ENCODE assay signal across 11 cellular contexts in genomic region chr17:45221997-45222272, GRCh38. TPM values are rescaled to one million over a fixed set of nuclear protein-coding genes. Genes with fewer than 3 reads are reported as not detected.
A peak's percentile ranks its signal among the peaks of the same experiment; 100 is the strongest.
DNase-seq lines count a peak whose midpoint lies in the region; ATAC-seq and TF ChIP-seq lines count a peak whose summit lies in the region.
"Had no signal": no experiment of that assay in that cellular context is flagged by ENCODE, and none has a peak within 500 bp of the region (broad histone marks: within the 10 kb centered on the region; RNA-seq: fewer than 3 reads in every experiment).

No MANE protein-coding gene starts in this region.

- intact Hi-C loops in heart left ventricle (cut with DNase I) (loop anchor here in 4 of 10 donors (2.0 to 5.0 kb wide), 6 partner anchors 13 to 163 kb away; partner anchors contain the start of genes SPATA32 (in 2 of the 4) and MAP3K14 (in 1 of the 4)), cardiac septum (cut with DNase I) (loop anchor here (5.0 kb wide), 1 partner anchor 55 kb away; no protein-coding TSS in a partner anchor), vagina (cut with DNase I) (loop anchor here (5.0 kb wide), 2 partner anchors 165 to 435 kb away; no protein-coding TSS in a partner anchor)

- H3K27me3 ChIP-seq in heart left ventricle, result no peaks in the 10 kb centered on the region
- H3K27me3 ChIP-seq in lung (ENCODE audit: control insufficient read depth, insufficient read depth), result no peaks in the 10 kb centered on the region
- H3K27me3 ChIP-seq in vagina, result no peaks in the 10 kb centered on the region

- TF ChIP-seq CTCF in heart left ventricle (IDR thresholded peaks at IDR 0.05) (no peak), cardiac fibroblast (IDR thresholded peaks at IDR 0.05; ENCODE audit: low read depth, low read length) (no peak), lung (IDR thresholded peaks at IDR 0.05; ENCODE audit: control extremely low read depth, extremely low read depth) (no peak), vagina (IDR thresholded peaks at IDR 0.05) (no peak)

- 0 to 1% methylated on average over 35 to 36 of the region's 36 CpGs; no CpG with 5 or more reads in 2 of the 4 donors for WGBS in heart left ventricle, 4 donors
- WGBS in lung, 2 donors, result 0 to 1% methylated on average over 25 to 36 of the region's 36 CpGs

- ATAC-seq in heart left ventricle (no peak), lung (ENCODE audit: insufficient read depth, low FRiP score) (no peak)

- H3K36me3 ChIP-seq in heart left ventricle (peaks cover 0 to 5% (median 0%) of the 10 kb centered on the region in 9 donors), lung (ENCODE audit: control insufficient read depth in 2 of 2, insufficient read depth in 2 of 2, low read length in 2 of 2) (no peaks in the 10 kb centered on the region), vagina (no peaks in the 10 kb centered on the region)

- no peaks in the 10 kb centered on the region for H3K9me3 ChIP-seq in heart left ventricle
- H3K9me3 ChIP-seq in lung (ENCODE audit: control insufficient read depth in 2 of 2, insufficient read depth in 1 of 2, low read length in 1 of 2), result no peaks in the 10 kb centered on the region
- H3K9me3 ChIP-seq in vagina, result no peaks in the 10 kb centered on the region

- H3K27ac ChIP-seq in heart left ventricle, result peak overlapping the region in 10 of 12 donors; percentile 43 to 98 (median 60)
- H3K27ac ChIP-seq in lung (ENCODE audit: low read depth in 1 of 2, low read length in 1 of 2), result no peak overlapping the region
- peak overlapping the region; percentile 85 for H3K27ac ChIP-seq in vagina

- no peak for TF ChIP-seq POLR2A in heart left ventricle (IDR thresholded peaks at IDR 0.05)
- TF ChIP-seq POLR2A in vagina (IDR thresholded peaks at IDR 0.05), result no peak

- H3K4me3 ChIP-seq in heart left ventricle, result peak overlapping the region; percentile 50 to 88 (median 71)
- H3K4me3 ChIP-seq in cardiac fibroblast (replicated peaks in 1 of 2; ENCODE audit: low read depth in 2 of 2, low read length in 2 of 2), result peak overlapping the region; percentile 42 to 59
- peak overlapping the region; percentile 39 for H3K4me3 ChIP-seq in lung
- H3K4me3 ChIP-seq in vagina, result peak overlapping the region; percentile 53 to 92

- peaks cover 0 to 61% (median 28%) of the 10 kb centered on the region in 12 donors for H3K4me1 ChIP-seq in heart left ventricle
- peaks cover 0 to 3% of the 10 kb centered on the region in 2 donors for H3K4me1 ChIP-seq in lung (ENCODE audit: control insufficient read depth in 2 of 2, insufficient read depth in 2 of 2, low read length in 2 of 2)
- peaks cover 42% of the 10 kb centered on the region for H3K4me1 ChIP-seq in vagina

- DNase-seq in heart left ventricle, result no peak
- no peak for DNase-seq in cardiac septum (ENCODE audit: low spot score)
- DNase-seq in cardiac fibroblast (ENCODE audit: low read depth in 2 of 2), result no peak
- no peak for DNase-seq in lung (ENCODE audit: low spot score)
- DNase-seq in vagina (ENCODE audit: extremely low spot score in 2 of 2), result no peak
- DNase-seq in NCI-H446 (lab: John Stamatoyannopoulos, UW), result no peak
- DNase-seq in activated CD4-positive, alpha-beta T cell treated with anti-CD3 and anti-CD28 coated beads, Interleukin-2, amount 50 U/mL, for 1 hour, result no peak
- DNase-seq in mesenteric fat pad (ENCODE audit: low spot score), result no peak
- DNase-seq: NCI-H226 had no signal

RNA-seq across cellular contexts. Expression of gene FMNL1, which starts 0.2 kb away (rescaled TPM):
- total RNA-seq in heart left ventricle (10 to 100 TPM in 5 of 9 donors, 1 to 10 TPM in 4; 6.4 to 52.8 (median 10.3) TPM), cardiac septum (12.2 TPM), lung (10 to 100 TPM; 25.0 to 83.7 TPM), vagina (22.1 TPM), mesenteric fat pad (51.2 TPM)
- polyA plus RNA-seq in heart left ventricle (1 to 10 TPM; 5.4 to 7.8 TPM), lung (100 to 1,000 TPM in 1 of 2 donors, 10 to 100 TPM in 1; 29.5 to 135 TPM)

RNA-seq across cellular contexts. Expression of gene SPATA32, which starts 40.0 kb away (rescaled TPM):
- total RNA-seq in heart left ventricle, result not detected
- not detected for polyA plus RNA-seq in heart left ventricle
- not detected for total RNA-seq in cardiac septum
- total RNA-seq in lung, result under 1 TPM in 1 of 2 donors, not detected in 1; 0.21 TPM
- under 1 TPM; 0.08 to 0.40 TPM for polyA plus RNA-seq in lung
- total RNA-seq in vagina, result not detected
- not detected for total RNA-seq in mesenteric fat pad
- total RNA-seq: myocyte, subcutaneous adipose tissue had no signal

Comparison
In these comparisons a context has a peak if more than half of its experiments do, and no peak if none do; other contexts are left out.
1. H3K27ac ChIP-seq: peak in heart left ventricle (10 of 12) and vagina (single experiment); none in lung (0 of 2).
2. Peak in every context shown above with its lines, with median percentiles within 50 percentile points of each other: H3K4me3 ChIP-seq.